In the genomic region with DNA sequence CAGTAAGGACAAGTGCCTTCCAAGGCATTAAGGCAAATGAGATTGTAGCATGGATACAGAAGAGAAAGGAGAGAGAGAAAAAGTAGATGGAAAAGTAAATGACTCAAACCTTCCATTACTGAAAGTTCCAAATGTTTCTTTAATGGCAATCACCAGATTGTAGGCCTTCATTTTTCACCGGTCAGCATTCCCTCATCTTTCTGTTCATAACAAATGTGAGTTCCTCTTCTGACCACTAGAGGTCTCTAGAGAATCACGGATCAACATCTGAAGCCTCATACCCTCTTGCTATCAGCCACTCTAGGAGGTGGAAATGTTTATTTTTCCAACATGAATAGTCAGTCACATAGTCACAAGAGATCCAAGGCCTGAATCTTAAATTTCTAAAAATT, we compare ENCODE assay signal across 9 cellular contexts.
DNase-seq lines count a peak whose midpoint lies in the region; ATAC-seq and TF ChIP-seq lines count a peak whose summit lies in the region.
"Had no signal": no experiment of that assay in that cellular context is flagged by ENCODE, and none has a peak within 500 bp of the region (broad histone marks: within the 10 kb centered on the region; RNA-seq: fewer than 3 reads in every experiment).

No MANE protein-coding gene starts in this region.

- no peaks in the 10 kb centered on the region for H3K9me3 ChIP-seq in T-helper 17 cell (ENCODE audit: control insufficient read depth, low read length, poor library complexity, severe bottlenecking)

- H3K27ac Mint-ChIP-seq in T-helper 17 cell (peak overlapping the region; percentile 43), osteocyte (ENCODE audit: unreplicated experiment) (peak overlapping the region; percentile 50)
- H3K27ac Mint-ChIP-seq: IgD-negative memory B cell had no signal

- TF ChIP-seq CTCF in foreskin fibroblast (IDR thresholded peaks at IDR 0.05; ENCODE audit: low read depth, low read length) (peak; percentile 61), osteocyte (IDR thresholded peaks at IDR 0.05) (peak; percentile 77)

- H3K4me3 ChIP-seq in foreskin fibroblast (ENCODE audit: low read depth in 1 of 2, low read length in 2 of 2) = no peak overlapping the region

- no peaks in the 10 kb centered on the region for H3K27me3 Mint-ChIP-seq in T-helper 17 cell
- no peaks in the 10 kb centered on the region for H3K27me3 Mint-ChIP-seq in osteocyte (ENCODE audit: unreplicated experiment)

- peak; percentile 88 for ATAC-seq in GM18498 (IDR thresholded peaks at IDR 0.05; ENCODE audit: unreplicated experiment)
- peak; percentile 76 for ATAC-seq in HG02678 (IDR thresholded peaks at IDR 0.05; ENCODE audit: unreplicated experiment)
- ATAC-seq in T-helper 17 cell = peak; percentile 59
- ATAC-seq in GM21447 (IDR thresholded peaks at IDR 0.05; ENCODE audit: unreplicated experiment) = no peak

- DNase-seq in AG20443 (ENCODE audit: low spot score) = peak; percentile 64
- DNase-seq in NCI-H1092 treated with DMSO at 0.1 percent for 48 hours (lab: John Stamatoyannopoulos, UW) = peak; percentile 44
- DNase-seq in T-helper 17 cell = no peak
- peak; percentile 68 to 87 for DNase-seq in foreskin fibroblast
- no peak for DNase-seq in osteocyte (ENCODE audit: extremely low spot score, unreplicated experiment)

- H3K36me3 Mint-ChIP-seq in T-helper 17 cell (ENCODE audit: low read depth) (no peaks in the 10 kb centered on the region), osteocyte (ENCODE audit: unreplicated experiment) (no peaks in the 10 kb centered on the region)
- H3K36me3 Mint-ChIP-seq: IgD-negative memory B cell had no signal

- H3K4me3 Mint-ChIP-seq in T-helper 17 cell (no peak overlapping the region), osteocyte (ENCODE audit: unreplicated experiment) (no peak overlapping the region)
- H3K4me3 Mint-ChIP-seq: IgD-negative memory B cell had no signal

- peaks cover 7% of the 10 kb centered on the region for H3K4me1 Mint-ChIP-seq in T-helper 17 cell
- H3K4me1 Mint-ChIP-seq in osteocyte (ENCODE audit: unreplicated experiment) = peaks cover 45% of the 10 kb centered on the region

- H3K9me3 Mint-ChIP-seq in osteocyte (ENCODE audit: unreplicated experiment) = no peaks in the 10 kb centered on the region

Comparison
In these comparisons a context has a peak if more than half of its experiments do, and no peak if none do; other contexts are left out.
1. DNase-seq: peak in AG20443 (single experiment), NCI-H1092 treated with DMSO at 0.1 percent for 48 hours (single experiment) and foreskin fibroblast (2 of 2); none in T-helper 17 cell (0 of 3) and osteocyte (single experiment).